Comparison of ENCODE assay signal across 14 cellular contexts in the genomic region with DNA sequence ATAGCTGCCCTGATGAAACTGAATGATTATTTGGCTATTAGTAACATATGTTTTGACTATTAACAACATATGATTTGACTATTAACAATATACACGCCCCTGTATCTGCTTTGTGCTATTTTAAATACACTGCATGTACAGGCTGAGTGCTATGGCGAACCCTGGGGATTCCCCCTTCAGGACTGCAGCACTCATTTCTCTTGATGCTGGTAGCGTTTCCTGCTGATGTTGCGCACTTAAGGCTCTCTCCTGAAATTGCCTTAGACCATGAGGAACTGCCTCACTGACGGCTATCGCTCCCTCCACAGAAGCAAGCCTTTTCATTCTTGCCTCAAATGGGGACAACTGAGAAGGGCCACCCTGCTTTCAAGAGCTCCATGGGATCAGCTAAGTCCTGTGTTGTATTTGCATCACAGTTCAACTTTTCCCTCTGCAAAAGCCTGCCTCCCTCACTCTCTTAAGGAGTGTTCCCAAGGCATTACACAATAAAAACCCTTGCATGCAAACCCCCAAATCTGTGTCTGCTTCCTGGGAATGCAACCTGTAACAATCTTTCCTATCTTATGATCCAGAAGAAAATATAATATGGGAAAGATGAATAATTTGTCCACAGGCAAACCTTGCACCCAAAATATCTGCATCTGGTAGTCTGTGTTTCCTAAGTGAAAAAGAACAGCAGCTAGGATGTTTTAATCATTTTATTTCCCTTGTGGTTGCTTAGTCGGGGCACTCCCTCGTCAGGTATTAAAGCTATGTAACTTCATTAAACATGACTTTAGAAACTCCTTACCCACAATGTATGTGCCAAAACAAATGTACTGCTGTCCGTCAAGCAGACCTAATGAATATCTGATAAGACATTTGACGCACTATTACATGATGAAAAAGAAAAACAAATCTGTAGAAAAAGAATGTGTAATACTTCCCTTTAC.
DNase-seq lines count a peak whose midpoint lies in the region; FAIRE-seq and TF ChIP-seq lines count a peak whose summit lies in the region.
"Had no signal": no experiment of that assay in that cellular context is flagged by ENCODE, and none has a peak within 500 bp of the region (broad histone marks: within the 10 kb centered on the region; RNA-seq: fewer than 3 reads in every experiment).

No MANE protein-coding gene starts in this region.

- intact Hi-C loops in PC-9 (cut with micrococcal nuclease; ENCODE audit: unreplicated experiment): loop anchor here (5.0 kb wide), 1 partner anchor 453 kb away; no protein-coding TSS in a partner anchor

- H3K9me2 ChIP-seq in PC-9 (ENCODE audit: insufficient read depth): no peaks in the 10 kb centered on the region

- CTCF ChIA-PET in PC-9 (lab: Charles Lee): no interaction called here

- no peaks in the 10 kb centered on the region for H3F3A ChIP-seq in PC-9 (ENCODE audit: insufficient read depth, low read depth)

- no peak for TF ChIP-seq CTCF in GM06990 (IDR thresholded peaks at IDR 0.05; ENCODE audit: insufficient read depth, low read length, poor library complexity, severe bottlenecking)
- TF ChIP-seq CTCF in PC-9 (conservative IDR thresholded peaks at IDR 0.05): no peak

- H3K9me3 ChIP-seq in PC-9 (ENCODE audit: insufficient read depth, low read depth) (no peaks in the 10 kb centered on the region), small intestine (ENCODE audit: control insufficient read depth, low read depth) (no peaks in the 10 kb centered on the region)

- H3K27ac ChIP-seq in PC-9 (no peak overlapping the region), small intestine (ENCODE audit: low read depth in 1 of 2, low read length in 1 of 2) (no peak overlapping the region)

- H3K4me2 ChIP-seq in PC-9: 0 out of 2 replicates have a peak overlapping the region, but pooled peaks have one; percentile 15

- peaks cover 12% of the 10 kb centered on the region; the same call in 1 of the 2 replicates for H3K4me1 ChIP-seq in PC-9 (replicated peaks; ENCODE audit: insufficient read depth)
- no peaks in the 10 kb centered on the region for H3K4me1 ChIP-seq in small intestine (ENCODE audit: control insufficient read depth in 2 of 2, insufficient read depth in 1 of 2, low read depth in 1 of 2, low read length in 1 of 2)

- H3K27me3 ChIP-seq in GM06990 (replicated peaks; ENCODE audit: control insufficient read depth, insufficient read depth, low read length) (no peaks in the 10 kb centered on the region), PC-9 (ENCODE audit: insufficient read depth, low read depth) (no peaks in the 10 kb centered on the region), small intestine (ENCODE audit: control insufficient read depth in 2 of 2, insufficient read depth in 2 of 2, low read length in 2 of 2) (no peaks in the 10 kb centered on the region)

- no peak overlapping the region for H2AFZ ChIP-seq in PC-9

- WGBS in small intestine, 3 donors: 61 to 71% (median 66%) methylated on average over 10 of the region's 10 CpGs

- H3K79me2 ChIP-seq in PC-9 (ENCODE audit: low read depth): no peaks in the 10 kb centered on the region

- H3K36me3 ChIP-seq in GM06990 (ENCODE audit: control insufficient read depth, insufficient read depth, low read length) (no peaks in the 10 kb centered on the region), PC-9 (ENCODE audit: low read depth) (no peaks in the 10 kb centered on the region; the same call in 1 of the 2 replicates), small intestine (ENCODE audit: control insufficient read depth in 2 of 2, insufficient read depth in 2 of 2, low read length in 2 of 2) (no peaks in the 10 kb centered on the region)

- FAIRE-seq in small intestine (lab: Jason Lieb, UNC): no peak

- no TSS peak for BruUV-seq in PC-9 (replicated peaks; lab: Mats Ljungman, UMichigan)

- H3K4me3 ChIP-seq in GM06990 (replicated peaks; ENCODE audit: low read depth, low read length) (no peak overlapping the region), PC-9 (no peak overlapping the region), small intestine (ENCODE audit: low read depth in 1 of 2, low read length in 2 of 2) (no peak overlapping the region)

- POLR2A ChIA-PET in PC-9 (lab: Charles Lee; ENCODE audit: unreplicated experiment): interaction anchor here (0.7 kb wide), 1 partner anchor 341 kb away, joined by 3 read pairs; no protein-coding TSS in a partner anchor

- no peaks in the 10 kb centered on the region for H4K20me1 ChIP-seq in PC-9 (ENCODE audit: insufficient read depth)

- DNase-seq in GM06990 (ENCODE audit: extremely low read depth, insufficient read length) (peak; percentile 13), HCEC 1CT (peak; percentile 6), PC-9 (peak; percentile 27 to 63), iris pigment epithelial cell (ENCODE audit: low read depth) (peak; percentile 88), small intestine (no peak), NCI-H187 treated with DMSO at 0.1 percent for 48 hours (lab: John Stamatoyannopoulos, UW) (no peak), foreskin melanocyte (no peak)
- no peak for DNase-seq in activated effector memory CD4-positive, alpha-beta T cell treated with anti-CD3 and anti-CD28 coated beads, Interleukin-2, amount 50 U/mL, for 16 hours
- DNase-seq: activated CD4-positive, alpha-beta T cell treated with anti-CD3 and anti-CD28 coated beads, Interleukin-2, amount 10 ng/mL, durations not matched to agents 7 days and 5 days; activated naive CD8-positive, alpha-beta T cell treated with anti-CD3 and anti-CD28 coated beads, Interleukin-2, amount 50 U/mL, for 24 hours; erythroblast; left cardiac atrium; NCI-H1436; right cardiac atrium had no signal

Comparison
In these comparisons a context has a peak if more than half of its experiments do, and no peak if none do; other contexts are left out.
1. DNase-seq: peak in GM06990 (single experiment), HCEC 1CT (single experiment), PC-9 (2 of 2) and iris pigment epithelial cell (single experiment); none in small intestine (single experiment), NCI-H187 treated with DMSO at 0.1 percent for 48 hours (single experiment), activated effector memory CD4-positive, alpha-beta T cell treated with anti-CD3 and anti-CD28 coated beads, Interleukin-2, amount 50 U/mL, for 16 hours (single experiment) and foreskin melanocyte (single experiment).